In the genomic region with DNA sequence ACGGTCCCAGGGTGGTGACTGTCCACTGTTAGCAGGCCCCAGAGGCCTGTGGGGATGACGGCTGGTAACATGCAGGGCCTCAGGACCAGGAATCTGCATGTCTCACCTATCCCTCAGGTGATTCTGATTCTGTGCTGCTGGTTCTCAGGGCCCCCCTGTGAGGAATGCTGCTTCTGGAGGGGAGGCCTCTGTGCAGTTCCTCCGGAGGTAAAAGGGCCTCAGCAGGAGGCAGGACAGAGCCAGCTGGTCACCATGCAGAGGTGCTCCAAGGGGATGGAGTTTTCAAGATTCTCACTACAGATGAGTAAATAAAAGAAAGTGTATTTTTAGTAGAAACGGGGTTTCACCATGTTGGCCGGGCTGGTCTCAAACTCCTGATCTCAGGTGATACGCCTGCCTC, we compare ENCODE assay signal across 29 cellular contexts. TPM values are rescaled to one million over a fixed set of nuclear protein-coding genes. Genes with fewer than 3 reads are reported as not detected.
DNase-seq lines count a peak whose midpoint lies in the region; ATAC-seq, FAIRE-seq and TF ChIP-seq lines count a peak whose summit lies in the region.
"Had no signal": no experiment of that assay in that cellular context is flagged by ENCODE, and none has a peak within 500 bp of the region (broad histone marks: within the 10 kb centered on the region; RNA-seq: fewer than 3 reads in every experiment).

No MANE protein-coding gene starts in this region.

- no peaks in the 10 kb centered on the region for H3K27me3 Mint-ChIP-seq in activated naive CD8-positive, alpha-beta T cell treated with anti-CD3 and anti-CD28 coated beads, Interleukin-2, amount 10 ng/mL, durations not matched to agents 7 days and 5 days
- no peaks in the 10 kb centered on the region for H3K27me3 Mint-ChIP-seq in activated naive CD8-positive, alpha-beta T cell treated with anti-CD3 and anti-CD28 coated beads for 36 hours
- H3K27me3 Mint-ChIP-seq in T-helper 17 cell: no peaks in the 10 kb centered on the region
- no peaks in the 10 kb centered on the region for H3K27me3 Mint-ChIP-seq in stimulated activated memory B cell treated with anti-CD40 and anti-IgM and Interleukin-4, amounts not matched to agents 10 μg/mL and 1 μg/mL and 100 μg/mL, for 72 hours
- H3K27me3 Mint-ChIP-seq: naive thymus-derived CD8-positive, alpha-beta T cell had no signal

- no peak for TF ChIP-seq EP300 in H1 (IDR thresholded peaks at IDR 0.05; ENCODE audit: borderline replicate concordance in 1 of 2, low read depth in 2 of 2, low read length in 2 of 2)

- peaks cover 57% of the 10 kb centered on the region for H3K4me1 Mint-ChIP-seq in activated naive CD8-positive, alpha-beta T cell treated with anti-CD3 and anti-CD28 coated beads, Interleukin-2, amount 10 ng/mL, durations not matched to agents 7 days and 5 days
- peaks cover 7% of the 10 kb centered on the region for H3K4me1 Mint-ChIP-seq in activated naive CD8-positive, alpha-beta T cell treated with anti-CD3 and anti-CD28 coated beads for 36 hours
- peaks cover 15% of the 10 kb centered on the region for H3K4me1 Mint-ChIP-seq in T-helper 17 cell
- peaks cover 54% of the 10 kb centered on the region for H3K4me1 Mint-ChIP-seq in stimulated activated memory B cell treated with anti-CD40 and anti-IgM and Interleukin-4, amounts not matched to agents 10 μg/mL and 1 μg/mL and 100 μg/mL, for 72 hours

- POLR2A ChIA-PET in activated naive CD8-positive, alpha-beta T cell treated with anti-CD3 and anti-CD28 coated beads, Interleukin-2, amount 10 ng/mL, durations not matched to agents 7 days and 5 days (lab: Charles Lee): no interaction called here
- POLR2A ChIA-PET in H1 (lab: Charles Lee; ENCODE audit: partially characterized antibody): no interaction called here

- H3K27me3 ChIP-seq in H1 (replicated peaks in 1 of 4; ENCODE audit: control insufficient read depth in 3 of 4, extremely low read depth in 1 of 4, insufficient read depth in 3 of 4, low read length in 3 of 4): no peaks in the 10 kb centered on the region
- H3K27me3 ChIP-seq in thyroid gland: no peaks in the 10 kb centered on the region
- H3K27me3 ChIP-seq: pancreas, upper lobe of right lung had no signal

- H4K91ac ChIP-seq in H1 (replicated peaks; ENCODE audit: insufficient read length, low read length): no peak overlapping the region

- H2BK5ac ChIP-seq in H1 (ENCODE audit: low read depth, low read length): 0 out of 2 replicates have a peak overlapping the region, but pooled peaks have one; percentile 52

- no peaks in the 10 kb centered on the region for H3K23me2 ChIP-seq in H1 (ENCODE audit: low read depth, low read length)

- H3K4me3 Mint-ChIP-seq in activated naive CD8-positive, alpha-beta T cell treated with anti-CD3 and anti-CD28 coated beads, Interleukin-2, amount 10 ng/mL, durations not matched to agents 7 days and 5 days: no peak overlapping the region
- H3K4me3 Mint-ChIP-seq in activated naive CD8-positive, alpha-beta T cell treated with anti-CD3 and anti-CD28 coated beads for 36 hours: no peak overlapping the region
- no peak overlapping the region for H3K4me3 Mint-ChIP-seq in T-helper 17 cell
- no peak overlapping the region for H3K4me3 Mint-ChIP-seq in stimulated activated memory B cell treated with anti-CD40 and anti-IgM and Interleukin-4, amounts not matched to agents 10 μg/mL and 1 μg/mL and 100 μg/mL, for 72 hours

- H3K4ac ChIP-seq in H1 (replicated peaks; ENCODE audit: insufficient read length, low read depth, low read length): no peak overlapping the region

- H3K23ac ChIP-seq in H1 (ENCODE audit: insufficient read length): no peak overlapping the region

- no peak overlapping the region for H3K14ac ChIP-seq in H1 (ENCODE audit: insufficient read length)

- TF ChIP-seq POLR2A in H1 (IDR thresholded peaks at IDR 0.05; ENCODE audit: control extremely low read depth in 1 of 2, low read depth in 2 of 2, low read length in 2 of 2) (no peak), thyroid gland (IDR thresholded peaks at IDR 0.05) (no peak)

- H4K8ac ChIP-seq in H1 (ENCODE audit: extremely low read depth, insufficient read depth, low read length): no peak overlapping the region

- FAIRE-seq in H1 (lab: Jason Lieb, UNC): no peak
- FAIRE-seq: astrocyte, GM19239, islet of Langerhans, pancreas, RCC 7860, small intestine had no signal

- H4K20me1 ChIP-seq in H1 (replicated peaks in 1 of 2; ENCODE audit: control insufficient read depth in 1 of 2, insufficient read depth in 2 of 2, low read length in 2 of 2): no peaks in the 10 kb centered on the region

- H3K27ac ChIP-seq in H1 (ENCODE audit: low read depth, low read length) (no peak overlapping the region), thyroid gland (no peak overlapping the region)

- H2BK12ac ChIP-seq in H1 (ENCODE audit: low read depth, low read length): no peak overlapping the region; the same call in 1 of the 2 replicates

- H2BK15ac ChIP-seq in H1 (ENCODE audit: low read length): no peak overlapping the region

- H3K9me3 Mint-ChIP-seq in activated naive CD8-positive, alpha-beta T cell treated with anti-CD3 and anti-CD28 coated beads, Interleukin-2, amount 10 ng/mL, durations not matched to agents 7 days and 5 days: no peaks in the 10 kb centered on the region
- no peaks in the 10 kb centered on the region for H3K9me3 Mint-ChIP-seq in activated naive CD8-positive, alpha-beta T cell treated with anti-CD3 and anti-CD28 coated beads for 36 hours
- H3K9me3 Mint-ChIP-seq in stimulated activated memory B cell treated with anti-CD40 and anti-IgM and Interleukin-4, amounts not matched to agents 10 μg/mL and 1 μg/mL and 100 μg/mL, for 72 hours: no peaks in the 10 kb centered on the region
- H3K9me3 Mint-ChIP-seq: activated T-cell treated with anti-CD3 and anti-CD28 coated beads, Interleukin-2, amount 50 U/mL, for 72 hours; naive thymus-derived CD8-positive, alpha-beta T cell had no signal

- peak overlapping the region; percentile 85 for H3K27ac Mint-ChIP-seq in activated naive CD8-positive, alpha-beta T cell treated with anti-CD3 and anti-CD28 coated beads, Interleukin-2, amount 10 ng/mL, durations not matched to agents 7 days and 5 days
- no peak overlapping the region for H3K27ac Mint-ChIP-seq in activated naive CD8-positive, alpha-beta T cell treated with anti-CD3 and anti-CD28 coated beads for 36 hours
- H3K27ac Mint-ChIP-seq in T-helper 17 cell: peak overlapping the region; percentile 79
- peak overlapping the region; percentile 93 for H3K27ac Mint-ChIP-seq in stimulated activated memory B cell treated with anti-CD40 and anti-IgM and Interleukin-4, amounts not matched to agents 10 μg/mL and 1 μg/mL and 100 μg/mL, for 72 hours

- H4K5ac ChIP-seq in H1 (ENCODE audit: insufficient read length, low read depth, low read length): no peak overlapping the region

- 80% methylated on average over 6 of the region's 6 CpGs; no CpG with 5 or more reads in 1 of the 2 experiments for WGBS in H1 (ENCODE audit: extremely low coverage in 1 of 2, insufficient coverage in 1 of 2, insufficient read length in 1 of 2, insufficient replicate concordance in 2 of 2, low coverage in 1 of 2, low lambda C conversion rate in 2 of 2, missing lambda C conversion rate in 1 of 2), 2 experiments
- WGBS in thyroid gland, 2 donors: 91 to 94% methylated on average over 6 of the region's 6 CpGs

- H3K9ac ChIP-seq in H1 (replicated peaks in 1 of 4; ENCODE audit: extremely low read depth in 1 of 4, low read depth in 3 of 4, low read length in 3 of 4): no peak overlapping the region

- H3K56ac ChIP-seq in H1 (replicated peaks; ENCODE audit: insufficient read length, low read depth, low read length): no peak overlapping the region

- 0 out of 7 replicates have a peak, but pooled peaks cover 0 to 2% (median 0%) of the 10 kb centered on the region in 4 experiments for H3K4me1 ChIP-seq in H1 (replicated peaks in 1 of 4; ENCODE audit: control insufficient read depth in 3 of 4, insufficient read depth in 4 of 4, low read length in 3 of 4)
- peaks cover 0 to 9% of the 10 kb centered on the region in 2 donors for H3K4me1 ChIP-seq in thyroid gland
- H3K4me1 ChIP-seq: Caco-2, pancreas had no signal

- no peak overlapping the region for H2BK20ac ChIP-seq in H1 (ENCODE audit: low read length)

- H3K36me3 ChIP-seq in H1 (ENCODE audit: control insufficient read depth in 2 of 4, insufficient read depth in 4 of 4, low read length in 3 of 4): no peaks in the 10 kb centered on the region; a peak in 1 of 8 replicates
- peaks cover 12 to 25% of the 10 kb centered on the region in 2 donors for H3K36me3 ChIP-seq in thyroid gland

- H3K36me3 Mint-ChIP-seq in activated naive CD8-positive, alpha-beta T cell treated with anti-CD3 and anti-CD28 coated beads, Interleukin-2, amount 10 ng/mL, durations not matched to agents 7 days and 5 days: peaks cover 21% of the 10 kb centered on the region
- H3K36me3 Mint-ChIP-seq in activated naive CD8-positive, alpha-beta T cell treated with anti-CD3 and anti-CD28 coated beads for 36 hours: peaks cover 12% of the 10 kb centered on the region
- peaks cover 5% of the 10 kb centered on the region for H3K36me3 Mint-ChIP-seq in T-helper 17 cell (ENCODE audit: low read depth)
- peaks cover 53% of the 10 kb centered on the region for H3K36me3 Mint-ChIP-seq in stimulated activated memory B cell treated with anti-CD40 and anti-IgM and Interleukin-4, amounts not matched to agents 10 μg/mL and 1 μg/mL and 100 μg/mL, for 72 hours

- no peak for DNase-seq in activated naive CD8-positive, alpha-beta T cell treated with anti-CD3 and anti-CD28 coated beads, Interleukin-2, amount 10 ng/mL, durations not matched to agents 7 days and 5 days
- no peak for DNase-seq in activated naive CD8-positive, alpha-beta T cell treated with anti-CD3 and anti-CD28 coated beads for 36 hours
- DNase-seq in T-helper 17 cell (no peak), H1 (ENCODE audit: low read depth in 1 of 2, low spot score in 2 of 2) (no peak), Ammon's horn (ENCODE audit: low spot score) (no peak), thyroid gland (no peak)
- DNase-seq: activated CD4-positive, CD25-positive, alpha-beta regulatory T cell; activated T-cell treated with anti-CD3 and anti-CD28 coated beads, Interleukin-2, amount 50 U/mL, for 72 hours; Caco-2; GDM1; KG1; left ventricle myocardium superior; MM.1S; naive thymus-derived CD8-positive, alpha-beta T cell; NCI-H2081; NCI-H345; NCI-H748 treated with DMSO at 0.1 percent for 48 hours; pancreas; SIG-M5; small intestine; stimulated activated CD8-positive, alpha-beta memory T cell treated with anti-CD3 and anti-CD28 coated beads, Interleukin-4, amount 100 ng/mL, for 48 hours; SW 1271; upper lobe of right lung had no signal

- no peak for TF ChIP-seq RAD21 in H1 (IDR thresholded peaks at IDR 0.05 in 1 of 2, conservative IDR thresholded peaks at IDR 0.05 in 1 of 2; ENCODE audit: low read depth in 2 of 2, low read length in 2 of 2)

- no peaks in the 10 kb centered on the region for H3K79me2 ChIP-seq in H1 (ENCODE audit: control insufficient read depth in 1 of 2, insufficient read depth in 2 of 2, low read length in 2 of 2)

- H3K9me3 ChIP-seq in T-helper 17 cell (ENCODE audit: control insufficient read depth, low read length, poor library complexity, severe bottlenecking) (no peaks in the 10 kb centered on the region), H1 (ENCODE audit: insufficient read depth in 2 of 2, low read depth in 1 of 2, low read length in 1 of 2) (no peaks in the 10 kb centered on the region), thyroid gland (no peaks in the 10 kb centered on the region)
- H3K9me3 ChIP-seq: Caco-2, HAP-1, pancreas, upper lobe of right lung had no signal

- intact Hi-C loops in thyroid gland (cut with DNase I): no loop called here

- H2AK5ac ChIP-seq in H1 (ENCODE audit: low read depth, low read length): no peak overlapping the region

- no peak for ATAC-seq in activated naive CD8-positive, alpha-beta T cell treated with anti-CD3 and anti-CD28 coated beads, Interleukin-2, amount 10 ng/mL, durations not matched to agents 7 days and 5 days (ENCODE audit: low read depth)
- no peak for ATAC-seq in T-helper 17 cell
- no peak for ATAC-seq in stimulated activated memory B cell treated with anti-CD40 and anti-IgM and Interleukin-4, amounts not matched to agents 10 μg/mL and 1 μg/mL and 100 μg/mL, for 72 hours
- ATAC-seq: activated T-cell treated with anti-CD3 and anti-CD28 coated beads, Interleukin-2, amount 50 U/mL, for 72 hours; left ventricle myocardium superior; naive thymus-derived CD8-positive, alpha-beta T cell; pancreas; upper lobe of right lung had no signal

- no peak overlapping the region for H3K4me2 ChIP-seq in H1 (ENCODE audit: insufficient read depth in 1 of 2, low read depth in 2 of 2, low read length in 2 of 2)

- CTCF ChIA-PET in H1 (lab: Charles Lee; ENCODE audit: partially characterized antibody): no interaction called here

- no peak overlapping the region for H3K4me3 ChIP-seq in H1 (ENCODE audit: extremely low read depth in 1 of 4, insufficient read depth in 2 of 4, low read depth in 3 of 4, low read length in 4 of 4)
- H3K4me3 ChIP-seq in thyroid gland (replicated peaks in 1 of 3): no peak overlapping the region
- H3K4me3 ChIP-seq: HAP-1, pancreas, upper lobe of right lung had no signal

- no peak overlapping the region for H2AFZ ChIP-seq in H1 (ENCODE audit: low read length)

- no peaks in the 10 kb centered on the region for H3K79me1 ChIP-seq in H1 (ENCODE audit: low read depth, low read length)

- H2BK120ac ChIP-seq in H1 (replicated peaks; ENCODE audit: low read depth, low read length): no peak overlapping the region

- TF ChIP-seq CTCF in H1 (IDR thresholded peaks at IDR 0.05; ENCODE audit: control extremely low read depth in 1 of 3, insufficient read depth in 1 of 3, low read depth in 1 of 3, low read length in 3 of 3): no peak
- TF ChIP-seq CTCF in thyroid gland (IDR thresholded peaks at IDR 0.05): no peak

- no peak overlapping the region for H3K18ac ChIP-seq in H1 (ENCODE audit: extremely low read depth, low read length)

RNA-seq across cellular contexts. Expression of a gene that starts 33.8 kb away (rescaled TPM):
- total RNA-seq in activated naive CD8-positive, alpha-beta T cell treated with anti-CD3 and anti-CD28 coated beads, Interleukin-2, amount 10 ng/mL, durations not matched to agents 7 days and 5 days: 10 to 100 TPM; 31.1 to 34.1 TPM
- 10 to 100 TPM; 20.4 to 21.3 TPM for total RNA-seq in activated naive CD8-positive, alpha-beta T cell treated with anti-CD3 and anti-CD28 coated beads for 36 hours
- total RNA-seq in T-helper 17 cell (10 to 100 TPM; 31.1 to 32.0 TPM), thyroid gland (10 to 100 TPM; 29.5 to 58.8 (median 48.4) TPM)
- 18.5 and 19.3 TPM in 2 replicates for total RNA-seq in H1 (2021; fragmentation: NEBNext Ultra II Directional; extraction: Animal tissue kit (Norgen Biotek cat#: 25700))
- polyA plus RNA-seq in H1 (2011; rRNA removed): 7.6 and 10.4 TPM in 2 replicates
- polyA plus RNA-seq in H1 (2011; cell fraction: cytosol; rRNA removed): 8.3 TPM
- 15.4 TPM for polyA plus RNA-seq in H1 (2011; cell fraction: nucleus; rRNA removed)
- polyA plus RNA-seq in H1 (2012, experiment 1 of 2): 11.0 to 13.8 TPM (median 12.7 TPM) in 4 replicates
- polyA plus RNA-seq in H1 (2012, experiment 2 of 2): 5.8 TPM
- polyA plus RNA-seq in H1 (2013, experiment 1 of 2): 6.8 TPM
- 7.1 TPM for polyA plus RNA-seq in H1 (2013, experiment 2 of 2)
- polyA minus RNA-seq in H1 (2011; rRNA and poly(A)+ RNA removed): 31.9 and 32.4 TPM in 2 replicates
- 16.2 TPM for polyA minus RNA-seq in H1 (2011; cell fraction: cytosol; rRNA and poly(A)+ RNA removed)
- polyA minus RNA-seq in H1 (2011; cell fraction: nucleus; rRNA and poly(A)+ RNA removed): 20.1 TPM

RNA-seq across cellular contexts. Expression of a gene that starts 35.9 kb away (rescaled TPM):
- 10 to 100 TPM; 31.4 to 32.3 TPM for total RNA-seq in activated naive CD8-positive, alpha-beta T cell treated with anti-CD3 and anti-CD28 coated beads, Interleukin-2, amount 10 ng/mL, durations not matched to agents 7 days and 5 days
- total RNA-seq in activated naive CD8-positive, alpha-beta T cell treated with anti-CD3 and anti-CD28 coated beads for 36 hours: 10 to 100 TPM; 25.5 to 26.2 TPM
- total RNA-seq in T-helper 17 cell (10 to 100 TPM; 14.2 to 15.1 TPM), thyroid gland (10 to 100 TPM; 66.5 to 89.2 (median 74.6) TPM)
- total RNA-seq in H1 (2021; fragmentation: NEBNext Ultra II Directional; extraction: Animal tissue kit (Norgen Biotek cat#: 25700)): 33.3 and 39.5 TPM in 2 replicates
- polyA plus RNA-seq in H1 (2011; rRNA removed): 47.3 and 84.0 TPM in 2 replicates
- polyA plus RNA-seq in H1 (2011; cell fraction: cytosol; rRNA removed): 53.5 TPM
- 53.7 TPM for polyA plus RNA-seq in H1 (2011; cell fraction: nucleus; rRNA removed)
- 36.9 to 41.1 TPM (median 38.1 TPM) in 4 replicates for polyA plus RNA-seq in H1 (2012, experiment 1 of 2)
- polyA plus RNA-seq in H1 (2012, experiment 2 of 2): 46.0 TPM
- polyA plus RNA-seq in H1 (2013, experiment 1 of 2): 23.3 TPM
- 22.4 TPM for polyA plus RNA-seq in H1 (2013, experiment 2 of 2)
- polyA minus RNA-seq in H1 (2011; rRNA and poly(A)+ RNA removed): 28.3 and 41.4 TPM in 2 replicates
- polyA minus RNA-seq in H1 (2011; cell fraction: cytosol; rRNA and poly(A)+ RNA removed): 28.3 TPM
- 18.6 TPM for polyA minus RNA-seq in H1 (2011; cell fraction: nucleus; rRNA and poly(A)+ RNA removed)
